20 cellular contexts compared by ENCODE assay signal in the genomic region with DNA sequence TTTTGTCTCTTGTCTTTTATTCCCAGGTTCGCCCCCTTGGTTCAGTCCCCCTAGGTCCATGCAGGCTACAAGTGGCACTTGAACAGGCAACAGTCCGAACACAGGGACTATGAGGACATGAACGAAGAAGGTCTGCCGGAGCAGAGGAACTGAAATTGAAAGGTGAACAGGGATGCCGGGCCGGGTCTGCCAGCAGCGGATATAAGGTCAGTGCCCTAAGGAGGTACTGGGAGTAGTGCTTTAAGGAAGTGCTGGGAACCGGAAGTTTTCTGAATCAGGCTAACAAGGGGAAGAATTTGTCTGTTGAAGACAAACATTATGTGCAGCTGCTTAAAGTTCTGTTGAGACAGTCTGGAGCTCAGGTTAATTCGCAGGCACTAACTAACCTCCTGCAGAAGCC. TPM values are rescaled to one million over a fixed set of nuclear protein-coding genes. Genes with fewer than 3 reads are reported as not detected.
DNase-seq lines count a peak whose midpoint lies in the region; ATAC-seq and TF ChIP-seq lines count a peak whose summit lies in the region.
"Had no signal": no experiment of that assay in that cellular context is flagged by ENCODE, and none has a peak within 500 bp of the region (broad histone marks: within the 10 kb centered on the region; RNA-seq: fewer than 3 reads in every experiment).

No MANE protein-coding gene starts in this region.

- H3K4me3 ChIP-seq in left lung (no peak overlapping the region), uterus (no peak overlapping the region)
- H3K4me3 ChIP-seq: A549, esophagus squamous epithelium, ovary, SK-N-MC, testis had no signal

- ATAC-seq in HG02642 (IDR thresholded peaks at IDR 0.05; ENCODE audit: poor library complexity, unreplicated experiment): peak; percentile 69
- peak; percentile 59 for ATAC-seq in left lung
- ATAC-seq: A549 had no signal

- TF ChIP-seq POLR2A in uterus (IDR thresholded peaks at IDR 0.05): no peak

- H3K27ac ChIP-seq in left lung (no peak overlapping the region), uterus (peak overlapping the region in 1 of 2 donors; percentile 28)
- H3K27ac ChIP-seq: A549, esophagus squamous epithelium, ovary, SK-N-MC, testis had no signal

- H3K36me3 ChIP-seq in left lung (no peaks in the 10 kb centered on the region), uterus (no peaks in the 10 kb centered on the region)
- H3K36me3 ChIP-seq: esophagus squamous epithelium, ovary had no signal

- intact Hi-C loops in left lung (cut with DNase I) (no loop called here), uterus (cut with DNase I; ENCODE audit: low total_unique reads) (no loop called here), posterior cingulate gyrus (cut with DNase I) (no loop called here)

- TF ChIP-seq CTCF in left lung (IDR thresholded peaks at IDR 0.05) (no peak), uterus (IDR thresholded peaks at IDR 0.05) (no peak)

- peaks cover 0 to 12% of the 10 kb centered on the region in 2 donors for H3K9me3 ChIP-seq in left lung
- no peaks in the 10 kb centered on the region for H3K9me3 ChIP-seq in uterus
- H3K9me3 ChIP-seq: testis had no signal

- H3K4me1 ChIP-seq in left lung (peaks cover 9 to 11% of the 10 kb centered on the region in 2 donors), uterus (no peaks in the 10 kb centered on the region)

- H3K27me3 ChIP-seq in left lung (no peaks in the 10 kb centered on the region), uterus (no peaks in the 10 kb centered on the region)
- H3K27me3 ChIP-seq: ovary, testis had no signal

- peak; percentile 34 to 43 for DNase-seq in AML-193 (lab: John Stamatoyannopoulos, UW)
- peak; percentile 73 for DNase-seq in RPMI8226
- DNase-seq in left lung: no peak
- no peak for DNase-seq in uterus
- no peak for DNase-seq in cerebellar cortex (ENCODE audit: low spot score)
- no peak for DNase-seq in posterior cingulate gyrus
- DNase-seq in NCI-H82 treated with DMSO at 0.1 percent for 48 hours (lab: John Stamatoyannopoulos, UW; ENCODE audit: unreplicated experiment): no peak
- DNase-seq: activated CD4-positive, CD25-positive, alpha-beta regulatory T cell; activated naive CD8-positive, alpha-beta T cell treated with anti-CD3 and anti-CD28 coated beads for 36 hours; central memory CD4-positive, alpha-beta T cell; COR-L47; esophagus squamous epithelium; hypothalamus; NCI-H1436; stimulated activated CD4-positive, alpha-beta T cell treated with anti-CD3 and anti-CD28 coated beads, Interleukin-15, amount 100 ng/mL, for 24 hours; testis had no signal

RNA-seq across cellular contexts. Expression of a gene that starts 46.8 kb away (rescaled TPM):
- total RNA-seq in left lung: 10 to 100 TPM; 10.6 to 11.1 TPM
- 10 to 100 TPM in 3 of 4 donors, 1 to 10 TPM in 1; 10.0 to 14.1 (median 11.9) TPM for total RNA-seq in uterus

RNA-seq across cellular contexts. Expression of a gene that starts 47.0 kb away (rescaled TPM):
- 10 to 100 TPM; 23.9 to 31.8 TPM for total RNA-seq in left lung
- total RNA-seq in uterus: 10 to 100 TPM; 15.3 to 85.8 (median 48.5) TPM

Comparison
In these comparisons a context has a peak if more than half of its experiments do, and no peak if none do; other contexts are left out.
1. DNase-seq: peak in AML-193 (2 of 2) and RPMI8226 (single experiment); none in left lung (0 of 2), uterus (0 of 2), cerebellar cortex (single experiment), posterior cingulate gyrus (0 of 10) and NCI-H82 treated with DMSO at 0.1 percent for 48 hours (single experiment).